In the genomic region with DNA sequence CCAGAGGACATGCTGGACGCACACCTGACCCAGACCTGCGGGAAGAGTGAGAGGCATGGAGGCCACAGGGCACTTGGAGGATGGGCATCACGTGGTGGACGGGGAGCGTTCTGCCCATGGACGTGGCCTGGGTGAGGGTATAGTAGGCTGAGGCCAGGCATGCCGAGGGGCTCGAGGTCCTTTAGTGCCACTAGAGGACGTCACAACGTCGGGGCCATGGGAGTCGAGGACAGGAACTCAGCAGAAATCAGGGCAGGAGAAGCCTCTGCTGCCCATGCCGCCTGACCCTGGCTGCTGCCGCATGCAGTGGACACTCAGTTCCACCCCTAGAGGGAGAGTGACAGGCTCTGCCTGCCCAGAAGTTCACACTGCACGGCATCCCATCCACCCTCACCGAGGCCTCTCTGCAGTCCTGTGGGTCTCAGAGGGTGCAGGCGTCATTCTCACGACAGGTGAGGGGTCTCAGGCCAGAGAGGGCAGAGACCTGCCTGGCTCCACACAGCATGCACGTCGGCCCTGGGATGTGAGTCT, we compare ENCODE assay signal across 20 cellular contexts.
"Had no signal": no experiment of that assay in that cellular context is flagged by ENCODE, and none has a peak within 500 bp of the region (broad histone marks: within the 10 kb centered on the region; RNA-seq: fewer than 3 reads in every experiment).

No MANE protein-coding gene starts in this region.

- H3K36me3 ChIP-seq: heart left ventricle, right atrium auricular region had no signal

- H3K4me3 ChIP-seq: heart left ventricle, right atrium auricular region had no signal

- H3K4me1 Mint-ChIP-seq: activated CD4-positive, alpha-beta T cell treated with anti-CD3 and anti-CD28 coated beads for 36 hours; activated naive CD8-positive, alpha-beta T cell treated with anti-CD3 and anti-CD28 coated beads, Interleukin-2, amount 10 ng/mL, durations not matched to agents 7 days and 5 days; immature natural killer cell had no signal

- H3K27ac Mint-ChIP-seq: activated CD4-positive, alpha-beta T cell treated with anti-CD3 and anti-CD28 coated beads for 36 hours; activated CD8-positive, alpha-beta T cell treated with anti-CD3 and anti-CD28 coated beads, Interleukin-2, amount 10 ng/mL, durations not matched to agents 7 days and 5 days; activated naive CD8-positive, alpha-beta T cell treated with anti-CD3 and anti-CD28 coated beads, Interleukin-2, amount 10 ng/mL, durations not matched to agents 7 days and 5 days; effector memory CD8-positive, alpha-beta T cell; immature natural killer cell; progenitor cell of endocrine pancreas; stimulated activated naive CD8-positive, alpha-beta T cell treated with anti-CD3 and anti-CD28 coated beads, Interleukin-15, Interleukin-2, amounts not matched to agents 100 ng/mL and 50 ng/mL, for 24 hours had no signal

- H3K27me3 Mint-ChIP-seq: activated CD4-positive, alpha-beta T cell treated with anti-CD3 and anti-CD28 coated beads for 36 hours; activated naive CD8-positive, alpha-beta T cell treated with anti-CD3 and anti-CD28 coated beads, Interleukin-2, amount 10 ng/mL, durations not matched to agents 7 days and 5 days; progenitor cell of endocrine pancreas; stimulated activated naive CD8-positive, alpha-beta T cell treated with anti-CD3 and anti-CD28 coated beads, Interleukin-15, Interleukin-2, amounts not matched to agents 100 ng/mL and 50 ng/mL, for 24 hours had no signal

- DNase-seq: activated CD4-positive, alpha-beta T cell treated with anti-CD3 and anti-CD28 coated beads for 36 hours; activated CD8-positive, alpha-beta memory T cell treated with anti-CD3 and anti-CD28 coated beads, Interleukin-2, amount 50 U/mL, for 4 hours; activated CD8-positive, alpha-beta T cell treated with anti-CD3 and anti-CD28 coated beads, Interleukin-2, amount 10 ng/mL, durations not matched to agents 7 days and 5 days; activated gamma-delta T cell treated with Interleukin-2 at 50 U/mL for 16 hours; activated naive CD8-positive, alpha-beta T cell treated with anti-CD3 and anti-CD28 coated beads, Interleukin-2, amount 10 ng/mL, durations not matched to agents 7 days and 5 days; activated T-cell treated with anti-CD3 and anti-CD28 coated beads, Interleukin-2, amount 50 U/mL, for 48 hours; anterior cingulate cortex; cerebellar nuclear complex; dermis blood vessel endothelial cell; effector memory CD8-positive, alpha-beta T cell; heart left ventricle; immature natural killer cell; midbrain; small intestine; stimulated activated CD4-positive, alpha-beta T cell treated with anti-CD3 and anti-CD28 coated beads, Interleukin-4, amount 100 ng/mL, for 4 hours; stimulated activated CD8-positive, alpha-beta memory T cell treated with anti-CD3 and anti-CD28 coated beads, Interleukin-4, amount 100 ng/mL, for 48 hours had no signal

- H3K9me3 Mint-ChIP-seq: activated naive CD8-positive, alpha-beta T cell treated with anti-CD3 and anti-CD28 coated beads, Interleukin-2, amount 10 ng/mL, durations not matched to agents 7 days and 5 days; effector memory CD8-positive, alpha-beta T cell; immature natural killer cell; stimulated activated naive CD8-positive, alpha-beta T cell treated with anti-CD3 and anti-CD28 coated beads, Interleukin-15, Interleukin-2, amounts not matched to agents 100 ng/mL and 50 ng/mL, for 24 hours had no signal

- ATAC-seq: activated CD4-positive, alpha-beta T cell treated with anti-CD3 and anti-CD28 coated beads for 36 hours; activated CD8-positive, alpha-beta T cell treated with anti-CD3 and anti-CD28 coated beads, Interleukin-2, amount 10 ng/mL, durations not matched to agents 7 days and 5 days; effector memory CD8-positive, alpha-beta T cell had no signal

- H3K9me3 ChIP-seq: heart left ventricle, right atrium auricular region had no signal

- H3K4me3 Mint-ChIP-seq: activated CD4-positive, alpha-beta T cell treated with anti-CD3 and anti-CD28 coated beads for 36 hours; activated CD8-positive, alpha-beta T cell treated with anti-CD3 and anti-CD28 coated beads, Interleukin-2, amount 10 ng/mL, durations not matched to agents 7 days and 5 days; activated naive CD8-positive, alpha-beta T cell treated with anti-CD3 and anti-CD28 coated beads, Interleukin-2, amount 10 ng/mL, durations not matched to agents 7 days and 5 days; effector memory CD8-positive, alpha-beta T cell; immature natural killer cell; stimulated activated naive CD8-positive, alpha-beta T cell treated with anti-CD3 and anti-CD28 coated beads, Interleukin-15, Interleukin-2, amounts not matched to agents 100 ng/mL and 50 ng/mL, for 24 hours had no signal

- H3K27me3 ChIP-seq: heart left ventricle, right atrium auricular region had no signal

- H3K4me1 ChIP-seq: heart left ventricle, right atrium auricular region had no signal

- H3K27ac ChIP-seq: epithelial cell of prostate, heart left ventricle, right atrium auricular region had no signal
